29 cellular contexts compared by ENCODE assay signal in the genomic region with DNA sequence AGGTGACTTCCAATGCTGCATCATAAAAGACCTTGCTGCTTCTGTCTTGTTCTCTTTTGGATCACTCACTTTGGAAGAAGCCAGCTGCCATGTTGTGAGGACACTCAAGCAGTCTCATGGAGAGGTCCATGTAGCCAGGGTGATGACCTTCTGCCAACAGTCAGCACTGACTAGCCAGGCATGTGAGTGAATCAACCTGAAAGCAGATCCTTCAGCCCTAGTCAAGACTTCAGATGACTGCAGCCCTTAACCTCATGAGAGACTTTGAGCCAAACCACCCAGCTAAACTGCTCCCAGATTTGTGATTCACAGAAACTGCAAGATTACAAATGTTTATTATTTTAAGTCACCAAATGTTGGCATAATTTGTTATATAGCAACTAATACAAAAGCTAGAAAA.
DNase-seq lines count a peak whose midpoint lies in the region; ATAC-seq and TF ChIP-seq lines count a peak whose summit lies in the region.
"Had no signal": no experiment of that assay in that cellular context is flagged by ENCODE, and none has a peak within 500 bp of the region (broad histone marks: within the 10 kb centered on the region; RNA-seq: fewer than 3 reads in every experiment).

No MANE protein-coding gene starts in this region.

- DNase-seq in mammary epithelial cell (peak; percentile 73), MCF 10A (ENCODE audit: unreplicated experiment) (no peak), kidney tubule cell (ENCODE audit: low spot score) (peak; percentile 71), stromal cell of bone marrow (ENCODE audit: low read depth) (peak; percentile 84), GM10248 (ENCODE audit: extremely low spot score) (no peak), EL (no peak), NCI-H128 (lab: John Stamatoyannopoulos, UW; ENCODE audit: unreplicated experiment) (no peak)
- DNase-seq: BE2C; CD8-positive, alpha-beta memory T cell; DMS 273 treated with DMSO at 0.1 percent for 48 hours; DMS79 treated with DMSO at 0.1 percent for 48 hours; H9; MV-4-11; NCI-H1105 treated with DMSO at 0.1 percent for 48 hours; NCI-H1694; NCI-H2029 treated with DMSO at 0.1 percent for 48 hours; NCI-H446 treated with DMSO at 0.1 percent for 48 hours; NCI-H526; NCI-H82; NK-92 treated with Interleukin-12 subunit alpha and Interleukin-12 subunit beta, amount 100 ng/mL, for 24 hours; PC-3; SJCRH30 had no signal

- BruUV-seq in mammary epithelial cell (replicated peaks; lab: Mats Ljungman, UMichigan) (no TSS peak), MCF 10A (replicated peaks; lab: Mats Ljungman, UMichigan) (no TSS peak)

- TF ChIP-seq CTCF in mammary epithelial cell (conservative IDR thresholded peaks at IDR 0.05 in 1 of 2, IDR thresholded peaks at IDR 0.05 in 1 of 2; ENCODE audit: extremely low read depth in 1 of 2, insufficient read depth in 1 of 2, low read depth in 1 of 2, low read length in 2 of 2) (no peak), MCF 10A (IDR thresholded peaks at IDR 0.05; ENCODE audit: unreplicated experiment) (no peak), GM10248 (IDR thresholded peaks at IDR 0.05; ENCODE audit: control extremely low read depth, extremely low read depth, low read depth, missing control alignments) (no peak)

- dilution Hi-C loops in mammary epithelial cell (cut with HindIII; ENCODE audit: low sequenced_read_pairs), result no loop called here

- no peaks in the 10 kb centered on the region for H3K36me3 Mint-ChIP-seq in MCF 10A (ENCODE audit: insufficient read depth, unreplicated experiment)
- H3K36me3 Mint-ChIP-seq: CD14-positive monocyte had no signal

- H3K4me1 ChIP-seq in mammary epithelial cell (ENCODE audit: insufficient read depth, low read length), result peaks cover 8% of the 10 kb centered on the region
- H3K4me1 ChIP-seq: BE2C, SJCRH30 had no signal

- no peaks in the 10 kb centered on the region for H4K20me1 ChIP-seq in mammary epithelial cell (ENCODE audit: insufficient read depth, low read length)

- no peak overlapping the region for H3K9ac ChIP-seq in mammary epithelial cell (ENCODE audit: insufficient read depth, low read length)
- H3K9ac ChIP-seq: KMS-11 had no signal

- no peak overlapping the region for H3K4me3 Mint-ChIP-seq in MCF 10A (ENCODE audit: unreplicated experiment)
- H3K4me3 Mint-ChIP-seq: CD14-positive monocyte; CD8-positive, alpha-beta memory T cell; GM23338; H9 had no signal

- POLR2A ChIA-PET in MCF 10A (lab: Yijun Ruan, JAX) (interaction anchor here (0.7 to 1.6 kb wide), 3 partner anchors 9 to 16 kb away, joined by 3 to 6 read pairs (median 3); no protein-coding TSS in a partner anchor), GM10248 (lab: Yijun Ruan, JAX) (no interaction called here)

- intact Hi-C loops in mammary epithelial cell (cut with micrococcal nuclease) (no loop called here), MCF 10A (cut with micrococcal nuclease) (no loop called here)

- no peaks in the 10 kb centered on the region for H3K9me3 ChIP-seq in mammary epithelial cell (replicated peaks; ENCODE audit: insufficient read depth, low read length)
- H3K9me3 ChIP-seq: BE2C, SJCRH30 had no signal

- no peaks in the 10 kb centered on the region for H3K4me1 Mint-ChIP-seq in MCF 10A (ENCODE audit: insufficient read depth, unreplicated experiment)
- H3K4me1 Mint-ChIP-seq: CD14-positive monocyte; CD8-positive, alpha-beta memory T cell; GM23338 had no signal

- H3K4me3 ChIP-seq in mammary epithelial cell (replicated peaks in 1 of 3; ENCODE audit: insufficient read depth in 1 of 3, low read depth in 2 of 3, low read length in 3 of 3), result no peak overlapping the region
- H3K4me3 ChIP-seq: GM23338, SJCRH30 had no signal

- no peak overlapping the region for H3K4me2 ChIP-seq in mammary epithelial cell (ENCODE audit: insufficient read depth, low read depth, low read length)
- H3K4me2 ChIP-seq: GM23338, KMS-11 had no signal

- in situ Hi-C loops in mammary epithelial cell (cut with MboI; ENCODE audit: low sequenced_read_pairs in 2 of 2), result no loop called here

- ATAC-seq in esophagus mucosa, result peak; percentile 55
- ATAC-seq: GM23338, PC-3, Right ventricle myocardium inferior, SK-N-SH treated with all-trans-retinoic acid at 6 μM for 48 hours had no signal

- CTCF ChIA-PET in mammary epithelial cell (lab: Charles Lee; ENCODE audit: low non-redundant PET), result no interaction called here
- CTCF ChIA-PET in MCF 10A (lab: Yijun Ruan, JAX), result interaction anchor here (0.8 kb wide), 1 partner anchor 10 kb away, joined by 3 read pairs; no protein-coding TSS in a partner anchor
- CTCF ChIA-PET in GM10248 (lab: Yijun Ruan, JAX), result interaction anchor here (2.0 kb wide), 1 partner anchor 11 kb away, joined by 8 read pairs; no protein-coding TSS in a partner anchor

- H3K36me3 ChIP-seq in mammary epithelial cell (ENCODE audit: insufficient read depth, low read length), result no peaks in the 10 kb centered on the region
- H3K36me3 ChIP-seq: BE2C, SJCRH30 had no signal

- no peak overlapping the region for H2AFZ ChIP-seq in mammary epithelial cell (ENCODE audit: low read depth, low read length)
- H2AFZ ChIP-seq: GM23338 had no signal

- H3K27me3 ChIP-seq in mammary epithelial cell (ENCODE audit: insufficient read depth, low read length), result no peaks in the 10 kb centered on the region
- H3K27me3 ChIP-seq: BE2C, SJCRH30 had no signal

- H3K9me3 Mint-ChIP-seq in MCF 10A (ENCODE audit: unreplicated experiment), result no peaks in the 10 kb centered on the region
- H3K9me3 Mint-ChIP-seq: CD8-positive, alpha-beta memory T cell had no signal

- no peak overlapping the region for H3K27ac Mint-ChIP-seq in MCF 10A (ENCODE audit: low read depth, unreplicated experiment)
- H3K27ac Mint-ChIP-seq: CD14-positive monocyte, GM23338, H9 had no signal

- no peak overlapping the region for H3K27ac ChIP-seq in mammary epithelial cell (ENCODE audit: insufficient read depth, low read depth, low read length)
- H3K27ac ChIP-seq: 22Rv1, KMS-11, SJCRH30 had no signal

- no peaks in the 10 kb centered on the region for H3K27me3 Mint-ChIP-seq in MCF 10A (ENCODE audit: insufficient read depth, unreplicated experiment)

- no peaks in the 10 kb centered on the region for H3K79me2 ChIP-seq in mammary epithelial cell (ENCODE audit: insufficient read depth, low read length)

Comparison
In these comparisons a context has a peak if more than half of its experiments do, and no peak if none do; other contexts are left out.
1. DNase-seq: peak in mammary epithelial cell (single experiment), kidney tubule cell (single experiment) and stromal cell of bone marrow (single experiment); none in MCF 10A (single experiment), GM10248 (single experiment), EL (single experiment) and NCI-H128 (single experiment).